19 cellular contexts compared by ENCODE assay signal in genomic region chr2:126950499-126950898, GRCh38. TPM values are rescaled to one million over a fixed set of nuclear protein-coding genes. Genes with fewer than 3 reads are reported as not detected.
A peak's percentile ranks its signal among the peaks of the same experiment; 100 is the strongest.
DNase-seq lines count a peak whose midpoint lies in the region; ATAC-seq, FAIRE-seq and TF ChIP-seq lines count a peak whose summit lies in the region.
"Had no signal": no experiment of that assay in that cellular context is flagged by ENCODE, and none has a peak within 500 bp of the region (broad histone marks: within the 10 kb centered on the region; RNA-seq: fewer than 3 reads in every experiment).

No MANE protein-coding gene starts in this region.

- no TSS peak for BruUV-seq in K562 (replicated peaks; lab: Mats Ljungman, UMichigan)

- no peaks in the 10 kb centered on the region for H3K9me3 ChIP-seq in K562 (replicated peaks; ENCODE audit: control insufficient read depth, insufficient read depth, low read depth, low read length)
- H3K9me3 ChIP-seq: HAP-1 had no signal

- H3K4me2 ChIP-seq in K562 (ENCODE audit: insufficient read depth, low read length) = no peak overlapping the region
- H3K4me2 ChIP-seq: BLaER1 treated with 17β-estradiol and CSF1 and Interleukin-3, amounts not matched to agents 10 nM and 100 nM; GM23338 had no signal

- no peaks in the 10 kb centered on the region for H4K20me1 ChIP-seq in K562 (replicated peaks; ENCODE audit: control insufficient read depth, insufficient read depth, low read length)
- H4K20me1 ChIP-seq: BLaER1 treated with 17β-estradiol and CSF1 and Interleukin-3, amounts not matched to agents 10 nM and 100 nM had no signal

- no peak overlapping the region for H3K4me3 Mint-ChIP-seq in stimulated activated memory B cell treated with anti-CD40 and anti-IgM and Interleukin-4, amounts not matched to agents 10 μg/mL and 1 μg/mL and 100 μg/mL, for 72 hours
- H3K4me3 Mint-ChIP-seq: CD4-positive, CD25-positive, alpha-beta regulatory T cell; GM23338 had no signal

- H3K27me3 ChIP-seq in K562 (ENCODE audit: control insufficient read depth in 2 of 2, insufficient read depth in 2 of 2, low read length in 2 of 2) = no peaks in the 10 kb centered on the region; a peak in 1 of 5 replicates
- H3K27me3 ChIP-seq: BLaER1 treated with 17β-estradiol and CSF1 and Interleukin-3, amounts not matched to agents 10 nM and 100 nM had no signal

- H3K36me3 Mint-ChIP-seq in stimulated activated memory B cell treated with anti-CD40 and anti-IgM and Interleukin-4, amounts not matched to agents 10 μg/mL and 1 μg/mL and 100 μg/mL, for 72 hours = no peaks in the 10 kb centered on the region
- H3K36me3 Mint-ChIP-seq: CD4-positive, CD25-positive, alpha-beta regulatory T cell had no signal

- DNase-seq in NCI-H748 (lab: John Stamatoyannopoulos, UW; ENCODE audit: unreplicated experiment) (peak; percentile 49), NCI-H748 treated with DMSO at 0.1 percent for 48 hours (lab: John Stamatoyannopoulos, UW) (no peak), K562 (ENCODE audit: extremely low read depth in 1 of 4, low spot score in 3 of 4) (no peak), renal cortical epithelial cell (ENCODE audit: low read depth) (peak; percentile 47), H4 (ENCODE audit: low spot score) (no peak)
- DNase-seq: ACHN; Calu3; CD4-positive, CD25-positive, alpha-beta regulatory T cell; DMS153; DMS79 treated with DMSO at 0.1 percent for 48 hours; EL had no signal

- H3K9ac ChIP-seq in K562 (ENCODE audit: insufficient read depth in 1 of 2, low read depth in 2 of 2, low read length in 2 of 2) = no peak overlapping the region
- H3K9ac ChIP-seq: BLaER1 treated with 17β-estradiol and CSF1 and Interleukin-3, amounts not matched to agents 10 nM and 100 nM had no signal

- intact Hi-C loops in K562 (cut with micrococcal nuclease) = no loop called here

- CTCF ChIA-PET in K562 (lab: Yijun Ruan, JAX; ENCODE audit: low intra/inter-chr PET ratio) = no interaction called here

- no peaks in the 10 kb centered on the region for H3K79me2 ChIP-seq in K562 (ENCODE audit: control insufficient read depth, insufficient read depth, low read length)

- no peaks in the 10 kb centered on the region for H3K9me3 Mint-ChIP-seq in stimulated activated memory B cell treated with anti-CD40 and anti-IgM and Interleukin-4, amounts not matched to agents 10 μg/mL and 1 μg/mL and 100 μg/mL, for 72 hours

- no peaks in the 10 kb centered on the region for H3K9me1 ChIP-seq in K562 (ENCODE audit: control insufficient read depth, insufficient read depth, low read length)

- H3K4me1 ChIP-seq in K562 (replicated peaks in 1 of 2; ENCODE audit: control insufficient read depth in 2 of 2, insufficient read depth in 2 of 2, low read length in 2 of 2) = no peaks in the 10 kb centered on the region
- H3K4me1 ChIP-seq: HAP-1 had no signal

- POLR2A ChIA-PET in K562 (lab: Yijun Ruan, JAX) = no interaction called here

- no peaks in the 10 kb centered on the region for H3K4me1 Mint-ChIP-seq in stimulated activated memory B cell treated with anti-CD40 and anti-IgM and Interleukin-4, amounts not matched to agents 10 μg/mL and 1 μg/mL and 100 μg/mL, for 72 hours
- H3K4me1 Mint-ChIP-seq: CD4-positive, CD25-positive, alpha-beta regulatory T cell had no signal

- H3K36me3 ChIP-seq in K562 (ENCODE audit: control insufficient read depth, insufficient read depth, low read length) = no peaks in the 10 kb centered on the region
- H3K36me3 ChIP-seq: BLaER1 treated with 17β-estradiol and CSF1 and Interleukin-3, amounts not matched to agents 10 nM and 100 nM; HAP-1 had no signal

- TF ChIP-seq POLR2A in K562 (conservative IDR thresholded peaks at IDR 0.05) = no peak

- no peak overlapping the region for H2AFZ ChIP-seq in K562 (ENCODE audit: low read depth, low read length)
- H2AFZ ChIP-seq: GM23338 had no signal

- no peak for FAIRE-seq in K562 (lab: Jason Lieb, UNC)
- FAIRE-seq: G401.6, GM12892 had no signal

- no peak for TF ChIP-seq CTCF in K562 (IDR thresholded peaks at IDR 0.05 in 2 of 3, conservative IDR thresholded peaks at IDR 0.05 in 1 of 3; ENCODE audit: insufficient read depth in 2 of 3, low read depth in 1 of 3, low read length in 3 of 3)

- H3K4me3 ChIP-seq in K562 = no peak overlapping the region
- H3K4me3 ChIP-seq: BLaER1 treated with 17β-estradiol and CSF1 and Interleukin-3, amounts not matched to agents 10 nM and 100 nM; GM23338; HAP-1 had no signal

- 0% methylated on average over 3 of the region's 3 CpGs for WGBS in K562 (ENCODE audit: insufficient coverage, low coverage, missing lambda C conversion rate)

- H3K27me3 Mint-ChIP-seq in stimulated activated memory B cell treated with anti-CD40 and anti-IgM and Interleukin-4, amounts not matched to agents 10 μg/mL and 1 μg/mL and 100 μg/mL, for 72 hours = peaks cover 55% of the 10 kb centered on the region

- no peak for ATAC-seq in K562
- no peak for ATAC-seq in stimulated activated memory B cell treated with anti-CD40 and anti-IgM and Interleukin-4, amounts not matched to agents 10 μg/mL and 1 μg/mL and 100 μg/mL, for 72 hours
- ATAC-seq: GM23338 had no signal

- in situ Hi-C loops in K562 (cut with MboI) = no loop called here

- no peak overlapping the region for H3K27ac ChIP-seq in K562 (ENCODE audit: extremely low read depth, low read depth, low read length)

- TF ChIP-seq EP300 in Ishikawa (IDR thresholded peaks at IDR 0.05; ENCODE audit: borderline replicate concordance) (no peak), K562 (IDR thresholded peaks at IDR 0.05; ENCODE audit: low read length) (no peak)

- TF ChIP-seq RAD21 in Ishikawa (IDR thresholded peaks at IDR 0.05; ENCODE audit: low read depth) (no peak), K562 (CRISPR knock-in tag; conservative IDR thresholded peaks at IDR 0.05 in 1 of 2, IDR thresholded peaks at IDR 0.05 in 1 of 2) (no peak)

- no peak overlapping the region for H3K27ac Mint-ChIP-seq in stimulated activated memory B cell treated with anti-CD40 and anti-IgM and Interleukin-4, amounts not matched to agents 10 μg/mL and 1 μg/mL and 100 μg/mL, for 72 hours
- H3K27ac Mint-ChIP-seq: CD4-positive, CD25-positive, alpha-beta regulatory T cell; GM23338 had no signal

TF ChIP-seq in Ishikawa, 13 proteins besides CTCF, POLR2A, EP300 and RAD21:
- TF ChIP-seq USF1 (IDR thresholded peaks at IDR 0.05) (no peak), ZBTB7A (IDR thresholded peaks at IDR 0.05; ENCODE audit: low read depth) (no peak), YY1 (IDR thresholded peaks at IDR 0.05; ENCODE audit: low read depth) (no peak), NFIC (IDR thresholded peaks at IDR 0.05) (peak; percentile 15; the same call in 1 of the 2 replicates), TEAD4 (IDR thresholded peaks at IDR 0.05) (no peak)

TF ChIP-seq in K562, 482 proteins besides CTCF, POLR2A, EP300 and RAD21:
- no peak for TF ChIP-seq TFAM (CRISPR knock-in tag; conservative IDR thresholded peaks at IDR 0.05)
- TF ChIP-seq NFIC (IDR thresholded peaks at IDR 0.05) = peak; percentile 92
- TF ChIP-seq NFIX (CRISPR knock-in tag; IDR thresholded peaks at IDR 0.05; ENCODE audit: low read depth) = peak; percentile 76

RNA-seq across cellular contexts. Expression of gene TEX51, which starts 51.8 kb away (rescaled TPM):
- not detected in 2 replicates for total RNA-seq in K562 (2011; cell fraction: chromatin; rRNA removed; ENCODE audit: low replicate concordance)
- total RNA-seq in K562 (2011; cell fraction: nucleolus; rRNA removed) = not detected in 2 replicates
- not detected in 2 replicates for total RNA-seq in K562 (2011; cell fraction: nucleoplasm; rRNA removed)
- total RNA-seq in K562 (2014; rRNA removed) (not detected in 2 replicates), K562 (2014; rRNA removed; fragmentation: Illumina TruSeq; extraction: Trizol) (not detected in 2 replicates), K562 (2015; rRNA removed; fragmentation: Illumina TruSeq; extraction: Trizol) (not detected in 2 replicates), K562 (2021) (not detected in 2 replicates), renal cortical epithelial cell (not detected in 2 replicates)
- polyA plus RNA-seq in K562 (2011; rRNA removed) (not detected in 2 replicates), K562 (2014; fragmentation: Illumina TruSeq; extraction: Trizol) (not detected in 2 replicates), K562 (2014; fragmentation: Nextera tagmentation; extraction: Ambion mirVana) (not detected), K562 (2014; rRNA removed) (not detected in 2 replicates)
- not detected in 2 replicates for polyA plus RNA-seq in K562 (2011; cell fraction: cytosol; rRNA removed)
- polyA plus RNA-seq in K562 (2011; cell fraction: nucleus; rRNA removed) = not detected in 2 replicates
- polyA plus RNA-seq in K562 (2012) = not detected in 2 replicates
- polyA minus RNA-seq in K562 (2011; rRNA and poly(A)+ RNA removed) = not detected in 2 replicates
- polyA minus RNA-seq in K562 (2011; cell fraction: cytosol; rRNA and poly(A)+ RNA removed) = not detected in 2 replicates
- not detected in 2 replicates for polyA minus RNA-seq in K562 (2011; cell fraction: nucleus; rRNA and poly(A)+ RNA removed)
- not detected in 2 replicates for total RNA-seq in H4 (2014; rRNA removed; shearing (Covaris generic))
- total RNA-seq: A172; Calu3; CD4-positive, CD25-positive, alpha-beta regulatory T cell; GM23338 had no signal
- polyA plus RNA-seq: CD4-positive, CD25-positive, alpha-beta regulatory T cell; GM23338 had no signal

Comparison
In these comparisons a context has a peak if more than half of its experiments do, and no peak if none do; other contexts are left out.
1. DNase-seq: peak in NCI-H748 (single experiment) and renal cortical epithelial cell (single experiment); none in NCI-H748 treated with DMSO at 0.1 percent for 48 hours (single experiment), K562 (0 of 4) and H4 (single experiment).